13 cellular contexts compared by ENCODE assay signal in the genomic region with DNA sequence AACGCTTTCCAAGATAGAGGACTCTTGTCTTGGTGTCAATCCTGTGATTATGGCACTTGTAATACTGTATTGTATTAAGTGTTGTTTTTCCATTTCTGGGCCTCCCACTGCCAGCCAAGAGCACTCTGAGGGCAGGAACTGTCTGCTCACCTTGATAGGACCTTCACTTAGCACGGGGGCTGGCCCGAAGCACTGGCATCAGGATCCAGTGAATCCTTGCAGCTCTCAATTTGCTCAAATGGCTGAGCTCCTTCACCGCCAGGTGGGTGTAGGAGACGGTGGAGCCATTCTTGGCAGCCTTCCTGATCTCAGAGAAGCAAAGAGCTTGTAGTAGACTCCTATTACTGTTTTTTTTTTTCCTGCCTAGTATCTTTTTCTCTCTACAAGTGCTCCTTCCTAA.
"Had no signal": no experiment of that assay in that cellular context is flagged by ENCODE, and none has a peak within 500 bp of the region (broad histone marks: within the 10 kb centered on the region; RNA-seq: fewer than 3 reads in every experiment).

No MANE protein-coding gene starts in this region.

- H3K27me3 Mint-ChIP-seq: memory B cell; natural killer cell treated with Interleukin-12 subunit alpha and Interleukin-12 subunit beta and Interleukin-15 and Interleukin-18, amount 100 ng/mL, for 72 hours; type B pancreatic cell had no signal

- H3K27ac Mint-ChIP-seq: memory B cell; natural killer cell treated with Interleukin-12 subunit alpha and Interleukin-12 subunit beta and Interleukin-15 and Interleukin-18, amount 100 ng/mL, for 72 hours; type B pancreatic cell had no signal

- H3K4me3 Mint-ChIP-seq: activated T-cell treated with anti-CD3 and anti-CD28 coated beads, Interleukin-2, amount 50 U/mL, for 4 hours; memory B cell; natural killer cell treated with Interleukin-12 subunit alpha and Interleukin-12 subunit beta and Interleukin-15 and Interleukin-18, amount 100 ng/mL, for 72 hours; type B pancreatic cell had no signal

- ATAC-seq: activated T-cell treated with anti-CD3 and anti-CD28 coated beads, Interleukin-2, amount 50 U/mL, for 4 hours; foreskin keratinocyte; left lobe of liver; natural killer cell treated with Interleukin-12 subunit alpha and Interleukin-12 subunit beta and Interleukin-15 and Interleukin-18, amount 100 ng/mL, for 72 hours had no signal

- H3K9me3 Mint-ChIP-seq: activated T-cell treated with anti-CD3 and anti-CD28 coated beads, Interleukin-2, amount 50 U/mL, for 4 hours; memory B cell; natural killer cell treated with Interleukin-12 subunit alpha and Interleukin-12 subunit beta and Interleukin-15 and Interleukin-18, amount 100 ng/mL, for 72 hours; type B pancreatic cell had no signal

- DNase-seq: activated CD4-positive, alpha-beta T cell treated with anti-CD3 and anti-CD28 coated beads, Interleukin-2, amount 50 U/mL, for 4 hours; activated CD4-positive, CD25-positive, alpha-beta regulatory T cell treated with anti-CD3 and anti-CD28 coated beads, Interleukin-2, amount 50 U/mL, for 72 hours; activated gamma-delta T cell treated with Interleukin-2 at 50 U/mL for 16 hours; activated T-cell treated with anti-CD3 and anti-CD28 coated beads, Interleukin-2, amount 50 U/mL, for 4 hours; effector CD4-positive, alpha-beta T cell; foreskin keratinocyte; heart left ventricle; stimulated activated CD4-positive, alpha-beta T cell treated with anti-CD3 and anti-CD28 coated beads, Interleukin-12 subunit alpha, Interleukin-12 subunit beta, amount 100 ng/mL, for 4 hours; stimulated activated naive CD4-positive, alpha-beta T cell had no signal

- H3K4me3 ChIP-seq: heart left ventricle had no signal
